Comparison of ENCODE assay signal across 11 cellular contexts in genomic region chr14:28157887-28158791, GRCh38.
"Had no signal": no experiment of that assay in that cellular context is flagged by ENCODE, and none has a peak within 500 bp of the region (broad histone marks: within the 10 kb centered on the region; RNA-seq: fewer than 3 reads in every experiment).

No MANE protein-coding gene starts in this region.

- ATAC-seq: foreskin keratinocyte, left lobe of liver, sciatic nerve had no signal

- H3K4me3 ChIP-seq: breast epithelium had no signal

- H3K36me3 ChIP-seq: breast epithelium had no signal

- DNase-seq: activated CD4-positive, alpha-beta memory T cell treated with anti-CD3 and anti-CD28 coated beads for 36 hours; activated CD4-positive, CD25-positive, alpha-beta regulatory T cell treated with anti-CD3 and anti-CD28 coated beads, Interleukin-2, amount 50 U/mL, for 72 hours; activated naive CD8-positive, alpha-beta T cell treated with anti-CD3 and anti-CD28 coated beads, Interleukin-2, amount 10 ng/mL, durations not matched to agents 7 days and 5 days; activated T-cell treated with anti-CD3 and anti-CD28 coated beads, Interleukin-2, amount 50 U/mL, for 48 hours; foreskin keratinocyte; mesenchymal stem cell; stimulated activated CD4-positive, alpha-beta T cell treated with anti-CD3 and anti-CD28 coated beads, Interleukin-12 subunit alpha, Interleukin-12 subunit beta, amount 100 ng/mL, for 4 hours; stimulated activated naive CD4-positive, alpha-beta T cell treated with Interleukin-2 at 50 U/mL for 16 hours had no signal

- H3K9me3 ChIP-seq: breast epithelium had no signal

- H3K4me1 ChIP-seq: breast epithelium, foreskin keratinocyte had no signal

- H3K27ac ChIP-seq: breast epithelium, foreskin keratinocyte had no signal

- H3K27me3 ChIP-seq: breast epithelium, foreskin keratinocyte had no signal
